Comparison of ENCODE assay signal across 18 cellular contexts in genomic region chr19:39627631-39628030, GRCh38. TPM values are rescaled to one million over a fixed set of nuclear protein-coding genes. Genes with fewer than 3 reads are reported as not detected.
DNase-seq lines count a peak whose midpoint lies in the region; ATAC-seq, FAIRE-seq and TF ChIP-seq lines count a peak whose summit lies in the region.
"Not testable (repeated sequence)": the region's sequence is repeated elsewhere in the genome, so short reads cannot be mapped to it uniquely, and the experiment has no call there.
"Had no signal": no experiment of that assay in that cellular context is flagged by ENCODE, and none has a peak within 500 bp of the region (broad histone marks: within the 10 kb centered on the region; RNA-seq: fewer than 3 reads in every experiment).

No MANE protein-coding gene starts in this region.

- not testable (repeated sequence) for H3K9me2 ChIP-seq in Karpas-422 (replicated peaks; ENCODE audit: insufficient read depth, low read length)

- DNase-seq in A549 (ENCODE audit: low read depth in 1 of 2, low spot score in 1 of 2), result peak in 1 of 2 experiments; percentile 29
- DNase-seq in ELR (ENCODE audit: low read depth), result peak; percentile 25
- not testable (repeated sequence) for DNase-seq in GM13976 (ENCODE audit: low spot score)
- peak; percentile 76 for DNase-seq in Karpas-422
- peak; percentile 16 for DNase-seq in NCI-H2029 (lab: John Stamatoyannopoulos, UW)
- DNase-seq in NCI-H82 (lab: John Stamatoyannopoulos, UW), result peak; percentile 7
- DNase-seq in RKO (ENCODE audit: low spot score), result peak; percentile 56
- peak; percentile 2 for DNase-seq in mammary epithelial cell

- H3K27me3 ChIP-seq in Karpas-422 (ENCODE audit: low read length); mammary epithelial cell (ENCODE audit: insufficient read depth, low read length): not testable (repeated sequence)

- not testable (repeated sequence) for H3K4me2 ChIP-seq in A549; Karpas-422 (ENCODE audit: low read depth, low read length, poor library complexity, severe bottlenecking); mammary epithelial cell (ENCODE audit: insufficient read depth, low read depth, low read length)

- 0% methylated on average over 2 of the region's 2 CpGs for WGBS in A549 (ENCODE audit: missing lambda C conversion rate)
- 8% methylated on average over 2 of the region's 2 CpGs for WGBS in mammary epithelial cell (ENCODE audit: low coverage, missing lambda C conversion rate)

- dilution Hi-C loops in mammary epithelial cell (cut with HindIII; ENCODE audit: low sequenced_read_pairs), result not testable (repeated sequence)

- not testable (repeated sequence) for H3K9me3 ChIP-seq in A549; Karpas-422 (ENCODE audit: low read length); mammary epithelial cell (replicated peaks; ENCODE audit: insufficient read depth, low read length)

- not testable (repeated sequence) for H4K20me1 ChIP-seq in Karpas-422 (ENCODE audit: insufficient read depth, low read depth, low read length); mammary epithelial cell (ENCODE audit: insufficient read depth, low read length)

- in situ Hi-C loops in GM13976 (cut with MboI; ENCODE audit: low sequenced_read_pairs, unreplicated experiment); mammary epithelial cell (cut with MboI; ENCODE audit: low sequenced_read_pairs in 2 of 2): not testable (repeated sequence)

- CTCF ChIA-PET in A549 (lab: Yijun Ruan, JAX), result interaction anchor here (0.7 to 4.2 kb wide), 4 partner anchors 45 to 324 kb away, joined by 4 to 24 read pairs (median 6); no protein-coding TSS in a partner anchor
- CTCF ChIA-PET in mammary epithelial cell (lab: Charles Lee; ENCODE audit: low non-redundant PET), result not testable (repeated sequence)

- peak; percentile 60 to 62; a peak in 3 of 6 replicates for ATAC-seq in A549

- not testable (repeated sequence) for H3K36me3 ChIP-seq in Karpas-422 (ENCODE audit: insufficient read depth, low read length); mammary epithelial cell (ENCODE audit: insufficient read depth, low read length)

- TF ChIP-seq CTCF in A549 (IDR thresholded peaks at IDR 0.05) (peak; percentile 33; the same call in 1 of the 3 replicates), GM13976 (IDR thresholded peaks at IDR 0.05; ENCODE audit: borderline replicate concordance, control extremely low read depth, extremely low read depth, insufficient read depth, missing control alignments) (peak; percentile 14)
- not testable (repeated sequence) for TF ChIP-seq CTCF in mammary epithelial cell (conservative IDR thresholded peaks at IDR 0.05 in 1 of 2, IDR thresholded peaks at IDR 0.05 in 1 of 2; ENCODE audit: extremely low read depth in 1 of 2, insufficient read depth in 1 of 2, low read depth in 1 of 2, low read length in 2 of 2)

- H3K27ac ChIP-seq in A549; Karpas-422 (ENCODE audit: low read length); mammary epithelial cell (ENCODE audit: insufficient read depth, low read depth, low read length): not testable (repeated sequence)

- not testable (repeated sequence) for H3K9ac ChIP-seq in Karpas-422 (ENCODE audit: low read length); mammary epithelial cell (ENCODE audit: insufficient read depth, low read length)

- not testable (repeated sequence) for H3K4me3 ChIP-seq in A549; Karpas-422 (ENCODE audit: low read length); mammary epithelial cell (replicated peaks in 1 of 3; ENCODE audit: insufficient read depth in 1 of 3, low read depth in 2 of 3, low read length in 3 of 3)

- not testable (repeated sequence) for TF ChIP-seq POLR2A in A549 (IDR thresholded peaks at IDR 0.05; ENCODE audit: low read length)

- H3K79me2 ChIP-seq in Karpas-422 (ENCODE audit: low read length); mammary epithelial cell (ENCODE audit: insufficient read depth, low read length): not testable (repeated sequence)

- TF ChIP-seq RAD21 in A549 (conservative IDR thresholded peaks at IDR 0.05 in 1 of 2, IDR thresholded peaks at IDR 0.05 in 1 of 2), result peak; percentile 51 to 74

- POLR2A ChIA-PET in A549 (lab: Yijun Ruan, JAX), result interaction anchor here (0.6 kb wide), 1 partner anchor 147 kb away, joined by 4 read pairs; the partner anchor contains the start of gene TIMM50

- H2AFZ ChIP-seq in Karpas-422 (ENCODE audit: low read length); mammary epithelial cell (ENCODE audit: low read depth, low read length): not testable (repeated sequence)

- intact Hi-C loops in mammary epithelial cell (cut with micrococcal nuclease), result loop anchor here (1.0 kb wide), 1 partner anchor 76 kb away; no protein-coding TSS in a partner anchor

- TF ChIP-seq EP300 in A549 (IDR thresholded peaks at IDR 0.05), result not testable (repeated sequence)

- not testable (repeated sequence) for BruUV-seq in mammary epithelial cell (replicated peaks; lab: Mats Ljungman, UMichigan)

- not testable (repeated sequence) for FAIRE-seq in A549 (lab: Jason Lieb, UNC)

- not testable (repeated sequence) for H3K4me1 ChIP-seq in A549; mammary epithelial cell (ENCODE audit: insufficient read depth, low read length)
- peaks cover 16% of the 10 kb centered on the region for H3K4me1 ChIP-seq in Karpas-422 (ENCODE audit: low read length)

TF ChIP-seq in A549, 52 proteins besides CTCF, POLR2A, EP300 and RAD21:
- peak; percentile 40; the same call in 2 of the 3 replicates for TF ChIP-seq SMC3 (IDR thresholded peaks at IDR 0.05)
TF ChIP-seq in A549: peak in this region for 1; not testable (repeated sequence) for 51.

RNA-seq across cellular contexts. Expression of gene LGALS13, which starts 25.3 kb away (rescaled TPM):
- polyA plus RNA-seq in A549 (2011; rRNA removed), result not detected in 2 replicates
- polyA plus RNA-seq in A549 (2012; cell fraction: cytosol; rRNA removed), result not detected in 2 replicates
- not detected in 2 replicates for polyA plus RNA-seq in A549 (2012; cell fraction: nucleus; rRNA removed)
- not detected in 3 replicates for polyA plus RNA-seq in A549 (2017; fragmentation: RNase III; extraction: RNeasy Plus Mini Kit Qiagen cat#74134 plus additional on column Dnase treatment)
- not detected in 2 replicates for polyA minus RNA-seq in A549 (2011; rRNA and poly(A)+ RNA removed)
- total RNA-seq in Karpas-422 (2014; rRNA removed; shearing (Covaris generic); ENCODE audit: low replicate concordance), result not detected in 2 replicates
- not detected for total RNA-seq in mammary epithelial cell
- polyA plus RNA-seq in mammary epithelial cell, result not detected
- polyA minus RNA-seq in mammary epithelial cell, result not detected
- total RNA-seq: activated naive CD4-positive, alpha-beta T cell treated with anti-CD3 and anti-CD28 coated beads, Interleukin-2, amount 50 U/mL, for 72 hours; breast epithelium; CD4-positive, alpha-beta T cell; left lung; mesenteric fat pad; myocyte; right cardiac atrium; stomach; thyroid gland; vagina had no signal
- polyA plus RNA-seq: right cardiac atrium, stomach had no signal

RNA-seq across cellular contexts. Expression of gene LGALS16, which starts 28.1 kb away (rescaled TPM):
- polyA plus RNA-seq in A549 (2011; rRNA removed) (not detected in 2 replicates), A549 (2017; fragmentation: RNase III; extraction: RNeasy Plus Mini Kit Qiagen cat#74134 plus additional on column Dnase treatment) (not detected in 3 replicates), mammary epithelial cell (not detected)
- polyA plus RNA-seq in A549 (2012; cell fraction: cytosol; rRNA removed), result not detected in 2 replicates
- not detected in 2 replicates for polyA plus RNA-seq in A549 (2012; cell fraction: nucleus; rRNA removed)
- not detected in 2 replicates for polyA minus RNA-seq in A549 (2011; rRNA and poly(A)+ RNA removed)
- total RNA-seq in Karpas-422 (2014; rRNA removed; shearing (Covaris generic); ENCODE audit: low replicate concordance), result not detected in 2 replicates
- not detected for total RNA-seq in mammary epithelial cell
- polyA minus RNA-seq in mammary epithelial cell, result not detected
- total RNA-seq: activated naive CD4-positive, alpha-beta T cell treated with anti-CD3 and anti-CD28 coated beads, Interleukin-2, amount 50 U/mL, for 72 hours; breast epithelium; CD4-positive, alpha-beta T cell; left lung; mesenteric fat pad; myocyte; right cardiac atrium; stomach; thyroid gland; vagina had no signal
- polyA plus RNA-seq: right cardiac atrium, stomach had no signal
